Comparison of ENCODE assay signal across 1 cellular context in genomic region chr3:195177432-195178123, GRCh38.
TF ChIP-seq lines count a peak whose summit lies in the region.

No MANE protein-coding gene starts in this region.

TF ChIP-seq in K562, 482 proteins besides CTCF, POLR2A, EP300 and RAD21 (continued from another document and continues in another):
- TF ChIP-seq FOXP4 (CRISPR knock-in tag; IDR thresholded peaks at IDR 0.05; ENCODE audit: borderline replicate concordance) (no peak), MEIS2 (IDR thresholded peaks at IDR 0.05; ENCODE audit: partially characterized antibody) (no peak), ZNF785 (CRISPR knock-in tag; IDR thresholded peaks at IDR 0.05) (no peak), ZNF407 (IDR thresholded peaks at IDR 0.05; ENCODE audit: low read depth) (no peak), MEF2A (IDR thresholded peaks at IDR 0.05; ENCODE audit: control insufficient read depth, low read depth, low read length) (no peak), ELF2 (CRISPR knock-in tag; IDR thresholded peaks at IDR 0.05) (peak; percentile 48; the same call in 1 of the 2 replicates), SMARCC2 (IDR thresholded peaks at IDR 0.05; ENCODE audit: low read depth) (no peak; the same call in 1 of the 2 replicates), FOXA3 (CRISPR knock-in tag; conservative IDR thresholded peaks at IDR 0.05 in 1 of 2, IDR thresholded peaks at IDR 0.05 in 1 of 2) (no peak), PCBP1 (IDR thresholded peaks at IDR 0.05; ENCODE audit: low read depth, low read length, poor library complexity, severe bottlenecking) (no peak), PRPF4 (IDR thresholded peaks at IDR 0.05; ENCODE audit: insufficient read depth, low read depth, low read length, poor library complexity, severe bottlenecking) (no peak), CXXC5 (CRISPR knock-in tag; IDR thresholded peaks at IDR 0.05) (no peak), MLX (CRISPR knock-in tag; conservative IDR thresholded peaks at IDR 0.05) (no peak), BCOR (IDR thresholded peaks at IDR 0.05) (peak; percentile 41; the same call in 1 of the 2 replicates), HNRNPL (IDR thresholded peaks at IDR 0.05; ENCODE audit: low read depth, low read length) (no peak), VEZF1 (CRISPR knock-in tag; IDR thresholded peaks at IDR 0.05) (no peak), PHTF2 (CRISPR knock-in tag; IDR thresholded peaks at IDR 0.05) (no peak), ZNF212 (CRISPR knock-in tag; IDR thresholded peaks at IDR 0.05) (no peak), CREB3L1 (IDR thresholded peaks at IDR 0.05; ENCODE audit: borderline replicate concordance, low read depth) (no peak), HIVEP1 (CRISPR knock-in tag; IDR thresholded peaks at IDR 0.05) (no peak), ZNF184 (CRISPR knock-in tag; IDR thresholded peaks at IDR 0.05) (no peak), GTF2B (IDR thresholded peaks at IDR 0.05; ENCODE audit: extremely low read depth, insufficient read length) (no peak), RBM34 (IDR thresholded peaks at IDR 0.05; ENCODE audit: borderline replicate concordance, insufficient read depth, low read length) (no peak), DEAF1 (CRISPR knock-in tag; IDR thresholded peaks at IDR 0.05) (no peak), ZNF830 (CRISPR knock-in tag; IDR thresholded peaks at IDR 0.05) (no peak), ZNF639 (CRISPR knock-in tag; conservative IDR thresholded peaks at IDR 0.05 in 1 of 2, IDR thresholded peaks at IDR 0.05 in 1 of 2) (no peak), DMBX1 (CRISPR knock-in tag; IDR thresholded peaks at IDR 0.05; ENCODE audit: borderline replicate concordance) (0 out of 2 replicates have a peak, but pooled peaks have one; percentile 4), NFIC (IDR thresholded peaks at IDR 0.05) (peak; percentile 64), XRCC3 (IDR thresholded peaks at IDR 0.05) (no peak), ARID3A (IDR thresholded peaks at IDR 0.05; ENCODE audit: borderline replicate concordance, low read depth, low read length) (no peak), NONO (IDR thresholded peaks at IDR 0.05; ENCODE audit: low read depth in 2 of 2, low read length in 1 of 2) (no peak), ETV5 (CRISPR knock-in tag; IDR thresholded peaks at IDR 0.05; ENCODE audit: low read depth) (no peak), DACH1 (IDR thresholded peaks at IDR 0.05; ENCODE audit: partially characterized antibody) (peak; percentile 7)
